In the genomic region with DNA sequence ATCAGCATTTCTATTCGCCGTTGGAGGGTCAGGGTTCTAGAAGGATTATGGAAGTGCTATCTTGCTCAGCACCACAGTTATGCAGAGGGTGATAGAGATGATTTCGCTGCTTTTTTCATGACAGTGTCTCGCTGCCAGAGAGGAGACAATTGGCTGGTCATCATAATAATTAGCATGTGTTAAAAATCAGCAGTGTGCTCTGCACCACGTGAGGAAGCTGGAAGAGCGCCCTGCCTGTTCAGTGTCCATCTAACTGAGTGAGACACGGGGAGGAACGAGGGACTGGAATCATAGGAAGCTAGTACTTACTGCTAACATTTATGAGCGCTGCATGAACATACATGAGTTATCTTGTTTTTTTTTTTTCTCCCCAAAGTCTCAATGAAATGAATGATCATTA, we compare ENCODE assay signal across 2 cellular contexts.
TF ChIP-seq lines count a peak whose summit lies in the region.

No MANE protein-coding gene starts in this region.

TF ChIP-seq in HepG2, 621 proteins besides CTCF, POLR2A, EP300 and RAD21:
- TF ChIP-seq, protein P1, sequence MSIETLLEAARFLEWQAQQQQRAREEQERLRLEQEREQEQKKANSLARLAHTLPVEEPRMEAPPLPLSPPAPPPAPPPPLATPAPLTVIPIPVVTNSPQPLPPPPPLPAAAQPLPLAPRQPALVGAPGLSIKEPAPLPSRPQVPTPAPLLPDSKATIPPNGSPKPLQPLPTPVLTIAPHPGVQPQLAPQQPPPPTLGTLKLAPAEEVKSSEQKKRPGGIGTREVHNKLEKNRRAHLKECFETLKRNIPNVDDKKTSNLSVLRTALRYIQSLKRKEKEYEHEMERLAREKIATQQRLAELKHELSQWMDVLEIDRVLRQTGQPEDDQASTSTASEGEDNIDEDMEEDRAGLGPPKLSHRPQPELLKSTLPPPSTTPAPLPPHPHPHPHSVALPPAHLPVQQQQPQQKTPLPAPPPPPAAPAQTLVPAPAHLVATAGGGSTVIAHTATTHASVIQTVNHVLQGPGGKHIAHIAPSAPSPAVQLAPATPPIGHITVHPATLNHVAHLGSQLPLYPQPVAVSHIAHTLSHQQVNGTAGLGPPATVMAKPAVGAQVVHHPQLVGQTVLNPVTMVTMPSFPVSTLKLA (IDR thresholded peaks at IDR 0.05): peak; percentile 54
- no peak for TF ChIP-seq ZNF660 (CRISPR knock-in tag; IDR thresholded peaks at IDR 0.05; ENCODE audit: borderline replicate concordance, low read depth)

TF ChIP-seq in H1, 55 proteins besides CTCF, POLR2A, EP300 and RAD21:
- TF ChIP-seq GTF2F1 (IDR thresholded peaks at IDR 0.05; ENCODE audit: borderline replicate concordance, low read depth, low read length): no peak
- TF ChIP-seq TBP (IDR thresholded peaks at IDR 0.05; ENCODE audit: low read depth, low read length): no peak
- TF ChIP-seq ASH2L (IDR thresholded peaks at IDR 0.05; ENCODE audit: low read length): no peak
- TF ChIP-seq SAP30 (IDR thresholded peaks at IDR 0.05; ENCODE audit: insufficient read depth, insufficient replicate concordance, low read length): no peak
- no peak for TF ChIP-seq SP1 (IDR thresholded peaks at IDR 0.05; ENCODE audit: low read depth, low read length)
- no peak for TF ChIP-seq NRF1 (IDR thresholded peaks at IDR 0.05; ENCODE audit: low read depth, low read length)
- TF ChIP-seq, protein P2, sequence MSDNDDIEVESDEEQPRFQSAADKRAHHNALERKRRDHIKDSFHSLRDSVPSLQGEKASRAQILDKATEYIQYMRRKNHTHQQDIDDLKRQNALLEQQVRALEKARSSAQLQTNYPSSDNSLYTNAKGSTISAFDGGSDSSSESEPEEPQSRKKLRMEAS (IDR thresholded peaks at IDR 0.05): no peak
- TF ChIP-seq JUN (IDR thresholded peaks at IDR 0.05; ENCODE audit: low read depth, low read length): no peak
- no peak for TF ChIP-seq CTBP2 (IDR thresholded peaks at IDR 0.05; ENCODE audit: borderline replicate concordance, insufficient read depth, insufficient read length, low read length)
- TF ChIP-seq SIX5 (IDR thresholded peaks at IDR 0.05; ENCODE audit: low read depth, low read length): no peak
- TF ChIP-seq CHD1 (IDR thresholded peaks at IDR 0.05; ENCODE audit: low read depth, low read length): no peak
- no peak for TF ChIP-seq POLR2AphosphoS5 (IDR thresholded peaks at IDR 0.05; ENCODE audit: low read depth, low read length)
- TF ChIP-seq RBBP5 (IDR thresholded peaks at IDR 0.05; ENCODE audit: borderline replicate concordance, low read depth, low read length): no peak
- no peak for TF ChIP-seq SUZ12 (IDR thresholded peaks at IDR 0.05; ENCODE audit: low read length)
